ENCODE assay signal across 8 cellular contexts in genomic region chr2:70553334-70553583, GRCh38. TPM values are rescaled to one million over a fixed set of nuclear protein-coding genes. Genes with fewer than 3 reads are reported as not detected.
DNase-seq lines count a peak whose midpoint lies in the region; ATAC-seq, FAIRE-seq and TF ChIP-seq lines count a peak whose summit lies in the region.

No MANE protein-coding gene starts in this region.

- DNase-seq in activated CD4-positive, alpha-beta T cell treated with anti-CD3 and anti-CD28 coated beads, Interleukin-2, amount 50 U/mL, for 1 hour: peak; percentile 26
- no peak for DNase-seq in left ventricle myocardium inferior
- no peak for DNase-seq in sciatic nerve (ENCODE audit: low spot score)
- no peak for DNase-seq in retina
- DNase-seq in SHP77 treated with DMSO at 0.1 percent for 48 hours (lab: John Stamatoyannopoulos, UW): no peak
- DNase-seq in RCC 7860 (ENCODE audit: low spot score): no peak

- no peak for TF ChIP-seq CTCF in left ventricle myocardium inferior (IDR thresholded peaks at IDR 0.05; ENCODE audit: borderline replicate concordance)

- ATAC-seq in GM18868 (IDR thresholded peaks at IDR 0.05; ENCODE audit: unreplicated experiment) (peak; percentile 6), HG03442 (IDR thresholded peaks at IDR 0.05; ENCODE audit: unreplicated experiment) (peak; percentile 21), sciatic nerve (peak; percentile 26)

- H3K36me3 ChIP-seq in left ventricle myocardium inferior: no peaks in the 10 kb centered on the region

- peaks cover 23% of the 10 kb centered on the region for H3K4me1 ChIP-seq in left ventricle myocardium inferior

- intact Hi-C loops in left ventricle myocardium inferior (cut with micrococcal nuclease): no loop called here
- intact Hi-C loops in sciatic nerve (cut with DNase I): no loop called here

- peak overlapping the region; percentile 61 for H3K27ac ChIP-seq in left ventricle myocardium inferior (replicated peaks)

- H3K9me3 ChIP-seq in left ventricle myocardium inferior (replicated peaks): no peaks in the 10 kb centered on the region

- no peak for FAIRE-seq in RCC 7860 (lab: Jason Lieb, UNC)

- H3K4me3 ChIP-seq in left ventricle myocardium inferior: peak overlapping the region; percentile 75

- H3K27me3 ChIP-seq in left ventricle myocardium inferior (ENCODE audit: low read depth): peaks cover 79% of the 10 kb centered on the region

RNA-seq across cellular contexts. Expression of gene TGFA, which starts 0.4 kb away (rescaled TPM):
- total RNA-seq in left ventricle myocardium inferior (1.1 TPM), sciatic nerve (11.8 TPM)
